Comparison of ENCODE assay signal across 23 cellular contexts in the genomic region with DNA sequence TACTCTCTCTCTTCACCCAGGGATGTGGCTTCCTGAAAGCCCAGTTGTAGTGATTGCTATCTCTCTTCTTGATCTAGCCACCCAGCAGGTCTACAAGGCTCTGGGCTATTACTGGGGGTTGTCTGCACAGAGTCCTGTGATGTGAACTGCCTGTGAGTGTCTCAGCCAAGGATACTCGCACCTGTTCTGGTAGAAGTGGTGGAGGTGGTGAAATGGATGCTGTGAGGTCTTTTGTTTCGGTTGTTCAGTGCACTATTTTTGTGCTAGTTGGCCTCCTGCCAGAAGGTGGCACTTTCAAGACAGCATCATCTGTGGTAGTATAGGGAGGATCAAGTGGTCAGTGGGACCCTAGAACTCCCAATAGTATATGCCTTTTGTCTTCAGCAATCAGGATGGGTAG.
"Had no signal": no experiment of that assay in that cellular context is flagged by ENCODE, and none has a peak within 500 bp of the region (broad histone marks: within the 10 kb centered on the region; RNA-seq: fewer than 3 reads in every experiment).

No MANE protein-coding gene starts in this region.

- H3K27me3 Mint-ChIP-seq: naive thymus-derived CD4-positive, alpha-beta T cell; natural killer cell treated with Interleukin-12 subunit alpha and Interleukin-12 subunit beta and Interleukin-15 and Interleukin-18, amount 100 ng/mL, for 72 hours; progenitor cell of endocrine pancreas; stimulated activated naive B cell treated with anti-CD40 and anti-IgM and Interleukin-4, amounts not matched to agents 10 μg/mL and 1 μg/mL and 100 μg/mL, for 72 hours; stimulated activated naive CD8-positive, alpha-beta T cell treated with anti-CD3 and anti-CD28 coated beads, Interleukin-15, Interleukin-2, amounts not matched to agents 100 ng/mL and 50 ng/mL, for 24 hours had no signal

- H3K4me2 ChIP-seq: smooth muscle cell had no signal

- H3K27me3 ChIP-seq: heart left ventricle, ovary, right atrium auricular region, right lobe of liver, tibial nerve, upper lobe of left lung, vagina had no signal

- H3K4me1 Mint-ChIP-seq: immature natural killer cell; naive thymus-derived CD4-positive, alpha-beta T cell; stimulated activated naive B cell treated with anti-CD40 and anti-IgM and Interleukin-4, amounts not matched to agents 10 μg/mL and 1 μg/mL and 100 μg/mL, for 72 hours had no signal

- H3K36me3 ChIP-seq: heart left ventricle, left ventricle myocardium inferior, ovary, right atrium auricular region, right lobe of liver, tibial nerve, upper lobe of left lung, vagina had no signal

- H3K9me3 ChIP-seq: right atrium auricular region, vagina had no signal

- H3K4me3 Mint-ChIP-seq: immature natural killer cell; naive thymus-derived CD4-positive, alpha-beta T cell; natural killer cell treated with Interleukin-12 subunit alpha and Interleukin-12 subunit beta and Interleukin-15 and Interleukin-18, amount 100 ng/mL, for 72 hours; stimulated activated naive B cell treated with anti-CD40 and anti-IgM and Interleukin-4, amounts not matched to agents 10 μg/mL and 1 μg/mL and 100 μg/mL, for 72 hours; stimulated activated naive CD8-positive, alpha-beta T cell treated with anti-CD3 and anti-CD28 coated beads, Interleukin-15, Interleukin-2, amounts not matched to agents 100 ng/mL and 50 ng/mL, for 24 hours had no signal

- H3K27ac ChIP-seq: heart left ventricle, left ventricle myocardium inferior, ovary, right atrium auricular region, right lobe of liver, tibial nerve, upper lobe of left lung, vagina had no signal

- DNase-seq: heart left ventricle; immature natural killer cell; left ventricle myocardium inferior; midbrain; mucosa of descending colon; naive thymus-derived CD4-positive, alpha-beta T cell; ovary; right lobe of liver; stimulated activated CD4-positive, alpha-beta T cell treated with anti-CD3 and anti-CD28 coated beads, Interleukin-12 subunit alpha, Interleukin-12 subunit beta, amount 100 ng/mL, for 4 hours; stimulated activated CD4-positive, alpha-beta T cell treated with anti-CD3 and anti-CD28 coated beads, Interleukin-15, amount 100 ng/mL, for 24 hours; stimulated activated CD4-positive, alpha-beta T cell treated with anti-CD3 and anti-CD28 coated beads, Interleukin-2, amount 100 ng/mL, for 24 hours; stimulated activated CD4-positive, alpha-beta T cell treated with anti-CD3 and anti-CD28 coated beads, Interleukin-4, amount 100 ng/mL, for 1 hour; stimulated activated naive B cell treated with anti-CD40 and anti-IgM and Interleukin-4, amounts not matched to agents 10 μg/mL and 1 μg/mL and 100 μg/mL, for 72 hours; substantia nigra; upper lobe of left lung had no signal

- H3K36me3 Mint-ChIP-seq: immature natural killer cell; naive thymus-derived CD4-positive, alpha-beta T cell; stimulated activated naive B cell treated with anti-CD40 and anti-IgM and Interleukin-4, amounts not matched to agents 10 μg/mL and 1 μg/mL and 100 μg/mL, for 72 hours had no signal

- H3K4me3 ChIP-seq: heart left ventricle, left ventricle myocardium inferior, lung, mucosa of descending colon, ovary, right atrium auricular region, right lobe of liver, smooth muscle cell, tibial nerve, upper lobe of left lung, vagina had no signal

- H3K4me1 ChIP-seq: heart left ventricle, left ventricle myocardium inferior, right atrium auricular region, right lobe of liver, tibial nerve, upper lobe of left lung, vagina had no signal

- ATAC-seq: heart left ventricle; mucosa of descending colon; naive thymus-derived CD4-positive, alpha-beta T cell; natural killer cell treated with Interleukin-12 subunit alpha and Interleukin-12 subunit beta and Interleukin-15 and Interleukin-18, amount 100 ng/mL, for 72 hours; right lobe of liver; stimulated activated naive B cell treated with anti-CD40 and anti-IgM and Interleukin-4, amounts not matched to agents 10 μg/mL and 1 μg/mL and 100 μg/mL, for 72 hours had no signal

- H3K27ac Mint-ChIP-seq: immature natural killer cell; naive thymus-derived CD4-positive, alpha-beta T cell; natural killer cell treated with Interleukin-12 subunit alpha and Interleukin-12 subunit beta and Interleukin-15 and Interleukin-18, amount 100 ng/mL, for 72 hours; progenitor cell of endocrine pancreas; stimulated activated naive B cell treated with anti-CD40 and anti-IgM and Interleukin-4, amounts not matched to agents 10 μg/mL and 1 μg/mL and 100 μg/mL, for 72 hours; stimulated activated naive CD8-positive, alpha-beta T cell treated with anti-CD3 and anti-CD28 coated beads, Interleukin-15, Interleukin-2, amounts not matched to agents 100 ng/mL and 50 ng/mL, for 24 hours had no signal
